Comparison of ENCODE assay signal across 8 cellular contexts in genomic region chr3:155869664-155870063, GRCh38. TPM values are rescaled to one million over a fixed set of nuclear protein-coding genes. Genes with fewer than 3 reads are reported as not detected.
DNase-seq lines count a peak whose midpoint lies in the region; FAIRE-seq and TF ChIP-seq lines count a peak whose summit lies in the region.

No MANE protein-coding gene starts in this region.

- H3K27ac ChIP-seq in C4-2B (peak overlapping the region; percentile 100), ectodermal cell (ENCODE audit: insufficient read depth, low read depth, low read length, poor library complexity, severe bottlenecking) (peak overlapping the region; percentile 84)

- H3K9me3 ChIP-seq in MG63 (no peaks in the 10 kb centered on the region), ectodermal cell (ENCODE audit: control insufficient read depth, low read length) (no peaks in the 10 kb centered on the region), neuron (ENCODE audit: low read length) (no peaks in the 10 kb centered on the region)

- peaks cover 17% of the 10 kb centered on the region; the same call in 1 of the 2 replicates for H3K36me3 ChIP-seq in MG63
- no peaks in the 10 kb centered on the region for H3K36me3 ChIP-seq in ectodermal cell (ENCODE audit: control insufficient read depth, insufficient read depth, low read length)
- H3K36me3 ChIP-seq in neuron (ENCODE audit: insufficient read depth, low read length) = no peaks in the 10 kb centered on the region

- H2AFZ ChIP-seq in neuron (ENCODE audit: low read depth, low read length) = peak overlapping the region; percentile 72

- H3K27me3 ChIP-seq in MG63 (no peaks in the 10 kb centered on the region), ectodermal cell (ENCODE audit: control insufficient read depth, insufficient read depth, low read length, poor library complexity, severe bottlenecking) (no peaks in the 10 kb centered on the region), neuron (ENCODE audit: insufficient read depth, low read length) (no peaks in the 10 kb centered on the region)

- H3K4me3 ChIP-seq in MG63 (peak overlapping the region; percentile 100), ectodermal cell (ENCODE audit: insufficient read depth, low read depth, low read length) (peak overlapping the region; percentile 31), neuron (ENCODE audit: low read length) (peak overlapping the region; percentile 70)

- DNase-seq in MG63 = no peak
- DNase-seq in stimulated activated CD4-positive, alpha-beta T cell treated with anti-CD3 and anti-CD28 coated beads, Interleukin-4, amount 100 ng/mL, for 1 hour = no peak
- no peak for DNase-seq in NK-92 (lab: John Stamatoyannopoulos, UW; ENCODE audit: unreplicated experiment)
- no peak for DNase-seq in GM19239 (ENCODE audit: insufficient read length, low spot score)
- DNase-seq in RPMI8226 = no peak

- no peak for FAIRE-seq in GM19239 (lab: Jason Lieb, UNC)

- TF ChIP-seq CTCF in C4-2B (conservative IDR thresholded peaks at IDR 0.05) = no peak

- peaks cover 7% of the 10 kb centered on the region for H3K4me1 ChIP-seq in ectodermal cell (ENCODE audit: control insufficient read depth, insufficient read depth, low read length)
- peaks cover 17% of the 10 kb centered on the region for H3K4me1 ChIP-seq in neuron (ENCODE audit: insufficient read depth, low read length)

- WGBS in ectodermal cell, 2 experiments = 59 to 64% methylated on average over 3 of the region's 3 CpGs

RNA-seq across cellular contexts. Expression of gene GMPS, which starts 0.8 kb away (rescaled TPM):
- 51.3 and 56.7 TPM in 2 replicates for total RNA-seq in MG63 (2014; rRNA removed; shearing (Covaris generic); ENCODE audit: low replicate concordance)
- 131 TPM for polyA plus RNA-seq in ectodermal cell (2013, experiment 1 of 4)
- polyA plus RNA-seq in ectodermal cell (2013, experiment 2 of 4) = 117 TPM
- polyA plus RNA-seq in ectodermal cell (2013, experiment 3 of 4) = 88.9 TPM
- 98.7 TPM for polyA plus RNA-seq in ectodermal cell (2013, experiment 4 of 4)

RNA-seq across cellular contexts. Expression of gene SLC33A1, which starts 15.4 kb away (rescaled TPM):
- total RNA-seq in MG63 (2014; rRNA removed; shearing (Covaris generic); ENCODE audit: low replicate concordance) = 30.2 and 50.1 TPM in 2 replicates
- polyA plus RNA-seq in ectodermal cell (2013, experiment 1 of 4) = 15.2 TPM
- 14.5 TPM for polyA plus RNA-seq in ectodermal cell (2013, experiment 2 of 4)
- 11.9 TPM for polyA plus RNA-seq in ectodermal cell (2013, experiment 3 of 4)
- polyA plus RNA-seq in ectodermal cell (2013, experiment 4 of 4) = 12.5 TPM

Comparison
In these comparisons a context has a peak if more than half of its experiments do, and no peak if none do; other contexts are left out.
1. H3K4me3 ChIP-seq: peak in every context shown above with its lines; median percentile 100 in MG63; 70 in neuron; 31 in ectodermal cell.